ENCODE assay signal across 24 cellular contexts in genomic region chr5:126391386-126391785, GRCh38. TPM values are rescaled to one million over a fixed set of nuclear protein-coding genes. Genes with fewer than 3 reads are reported as not detected.
DNase-seq lines count a peak whose midpoint lies in the region; ATAC-seq and TF ChIP-seq lines count a peak whose summit lies in the region.
"Had no signal": no experiment of that assay in that cellular context is flagged by ENCODE, and none has a peak within 500 bp of the region (broad histone marks: within the 10 kb centered on the region; RNA-seq: fewer than 3 reads in every experiment).

No MANE protein-coding gene starts in this region.

- H3K4me1 Mint-ChIP-seq in Caco-2 (ENCODE audit: low read depth, unreplicated experiment) = no peaks in the 10 kb centered on the region
- H3K4me1 Mint-ChIP-seq: CD14-positive monocyte; CD4-positive, alpha-beta memory T cell; CD8-positive, alpha-beta memory T cell had no signal

- H3K36me3 ChIP-seq in SK-N-SH (replicated peaks in 1 of 2; ENCODE audit: control insufficient read depth in 1 of 2, insufficient read depth in 2 of 2, low read length in 1 of 2) = no peaks in the 10 kb centered on the region
- no peaks in the 10 kb centered on the region for H3K36me3 ChIP-seq in HEK293 (ENCODE audit: control insufficient read depth in 2 of 2, insufficient read depth in 1 of 2, low read length in 2 of 2)
- H3K36me3 ChIP-seq in Caco-2 (ENCODE audit: control insufficient read depth, insufficient read depth, low read length) = no peaks in the 10 kb centered on the region
- H3K36me3 ChIP-seq: BE2C, BLaER1 had no signal

- no peaks in the 10 kb centered on the region for H3K79me2 ChIP-seq in SK-N-SH (ENCODE audit: insufficient read depth)

- peaks cover 2% of the 10 kb centered on the region for H3K27me3 Mint-ChIP-seq in Caco-2 (ENCODE audit: insufficient read depth, unreplicated experiment)

- POLR2A ChIA-PET in SK-N-SH (lab: Yijun Ruan, JAX) = no interaction called here
- POLR2A ChIA-PET in HEK293 (lab: Yijun Ruan, JAX) = no interaction called here
- POLR2A ChIA-PET in Caco-2 (lab: Charles Lee) = no interaction called here

- H3K4me3 Mint-ChIP-seq in Caco-2 (ENCODE audit: unreplicated experiment) = no peak overlapping the region
- H3K4me3 Mint-ChIP-seq: CD14-positive monocyte; CD4-positive, alpha-beta memory T cell; CD4-positive, CD25-positive, alpha-beta regulatory T cell; CD8-positive, alpha-beta memory T cell had no signal

- H3K27me3 ChIP-seq in SK-N-SH (ENCODE audit: insufficient read depth) (no peaks in the 10 kb centered on the region), Caco-2 (replicated peaks; ENCODE audit: control insufficient read depth, insufficient read depth, low read length) (no peaks in the 10 kb centered on the region)
- H3K27me3 ChIP-seq: BE2C, BLaER1 had no signal

- 90% methylated on average over 1 of the region's 1 CpG for WGBS in SK-N-SH (ENCODE audit: low lambda C conversion rate)

- no peaks in the 10 kb centered on the region for H3K36me3 Mint-ChIP-seq in Caco-2 (ENCODE audit: insufficient read depth, unreplicated experiment)
- H3K36me3 Mint-ChIP-seq: CD14-positive monocyte; CD4-positive, alpha-beta memory T cell; CD4-positive, CD25-positive, alpha-beta regulatory T cell; CD8-positive, alpha-beta memory T cell had no signal

- no peaks in the 10 kb centered on the region for H3K9me2 ChIP-seq in SK-N-SH

- H4K20me1 ChIP-seq in SK-N-SH (ENCODE audit: insufficient read depth) = no peaks in the 10 kb centered on the region
- H4K20me1 ChIP-seq: BLaER1 had no signal

- ATAC-seq in SK-N-SH treated with all-trans-retinoic acid at 6 μM for 48 hours = no peak
- ATAC-seq: GM12878 had no signal

- H3K4me3 ChIP-seq in SK-N-SH (ENCODE audit: low read depth in 2 of 2, low read length in 1 of 2) (no peak overlapping the region), HEK293 (ENCODE audit: low read depth, low read length) (no peak overlapping the region), Caco-2 (ENCODE audit: low read depth, low read length) (no peak overlapping the region)
- H3K4me3 ChIP-seq: BLaER1, GM12878 had no signal

- intact Hi-C loops in Caco-2 (cut with micrococcal nuclease; ENCODE audit: unreplicated experiment) = no loop called here

- no peaks in the 10 kb centered on the region for H3K9me3 Mint-ChIP-seq in Caco-2 (ENCODE audit: unreplicated experiment)

- no peak overlapping the region for H3K4me2 ChIP-seq in SK-N-SH
- H3K4me2 ChIP-seq: BLaER1 had no signal

- peaks cover 9% of the 10 kb centered on the region for H3F3A ChIP-seq in SK-N-SH (replicated peaks; ENCODE audit: insufficient read depth)

- TF ChIP-seq EP300 in SK-N-SH (IDR thresholded peaks at IDR 0.05; ENCODE audit: borderline replicate concordance in 1 of 2, low read depth in 1 of 2, low read length in 1 of 2) = no peak

- H3K27ac Mint-ChIP-seq in Caco-2 (ENCODE audit: unreplicated experiment) = no peak overlapping the region
- H3K27ac Mint-ChIP-seq: CD14-positive monocyte; CD4-positive, alpha-beta memory T cell; CD4-positive, CD25-positive, alpha-beta regulatory T cell; CD8-positive, alpha-beta memory T cell had no signal

- no peak overlapping the region for H2AFZ ChIP-seq in SK-N-SH (ENCODE audit: low read depth)

- H3K9me3 ChIP-seq in SK-N-SH = no peaks in the 10 kb centered on the region
- no peaks in the 10 kb centered on the region for H3K9me3 ChIP-seq in HEK293 (ENCODE audit: control insufficient read depth, insufficient read depth, low read depth, low read length)
- no peaks in the 10 kb centered on the region for H3K9me3 ChIP-seq in Caco-2
- H3K9me3 ChIP-seq: BE2C, BLaER1 had no signal

- DNase-seq in SK-N-SH (no peak), medulla oblongata (ENCODE audit: extremely low spot score) (no peak), Caco-2 (no peak)
- DNase-seq: ACHN; BE2C; C1 segment of cervical spinal cord; Calu3; CD4-positive, alpha-beta memory T cell; CD4-positive, CD25-positive, alpha-beta regulatory T cell; CD8-positive, alpha-beta memory T cell; COR-L47; DMS 273 treated with DMSO at 0.1 percent for 48 hours; DMS153; DMS53; DMS79; DND-41; EL; GDM1 had no signal

- no TSS peak for BruUV-seq in Caco-2 (replicated peaks; lab: Mats Ljungman, UMichigan)

- CTCF ChIA-PET in SK-N-SH (lab: Yijun Ruan, JAX) = no interaction called here
- CTCF ChIA-PET in HEK293 (lab: Yijun Ruan, JAX) = interaction anchor here (0.7 kb wide), 1 partner anchor 315 kb away, joined by 4 read pairs; no protein-coding TSS in a partner anchor
- CTCF ChIA-PET in Caco-2 (lab: Charles Lee) = no interaction called here

- H3K27ac ChIP-seq in SK-N-SH (ENCODE audit: low read depth in 2 of 2, low read length in 1 of 2) (no peak overlapping the region), HEK293 (ENCODE audit: extremely low read depth, low read depth, low read length) (no peak overlapping the region)
- H3K27ac ChIP-seq: 22Rv1, BLaER1 had no signal

- no peak for TF ChIP-seq RAD21 in SK-N-SH (IDR thresholded peaks at IDR 0.05; ENCODE audit: low read length)

- H3K9ac ChIP-seq in SK-N-SH = no peak overlapping the region
- H3K9ac ChIP-seq: BLaER1 had no signal

- no peak for TF ChIP-seq CTCF in SK-N-SH (IDR thresholded peaks at IDR 0.05)
- no peak for TF ChIP-seq CTCF in HEK293 (tag by site-specific recombination; IDR thresholded peaks at IDR 0.05)
- TF ChIP-seq CTCF in Caco-2 (IDR thresholded peaks at IDR 0.05; ENCODE audit: insufficient read depth in 1 of 2, low read depth in 1 of 2, low read length in 1 of 2, severe bottlenecking in 1 of 2, unreplicated experiment in 1 of 2) = no peak

- peaks cover 0 to 4% of the 10 kb centered on the region in 2 experiments; a peak in 1 of 4 replicates for H3K4me1 ChIP-seq in SK-N-SH (ENCODE audit: control insufficient read depth in 1 of 2, insufficient read depth in 2 of 2, low read depth in 1 of 2, low read length in 1 of 2)
- no peaks in the 10 kb centered on the region; the same call in 1 of the 2 replicates for H3K4me1 ChIP-seq in HEK293 (ENCODE audit: control insufficient read depth, insufficient read depth, low read length)
- H3K4me1 ChIP-seq in Caco-2 = no peaks in the 10 kb centered on the region
- H3K4me1 ChIP-seq: BE2C, BLaER1 had no signal

TF ChIP-seq in SK-N-SH treated with all-trans-retinoic acid at 6 μM for 48 hours, 23 proteins besides CTCF, POLR2A, EP300 and RAD21:
- TF ChIP-seq ZNF8 (CRISPR knock-in tag; IDR thresholded peaks at IDR 0.05) (peak; percentile 96), ZNF70 (CRISPR knock-in tag; IDR thresholded peaks at IDR 0.05) (no peak), ARNTL (CRISPR knock-in tag; IDR thresholded peaks at IDR 0.05; ENCODE audit: borderline replicate concordance, low read depth) (no peak), SNAI2 (CRISPR knock-in tag; IDR thresholded peaks at IDR 0.05) (no peak), CREB5 (CRISPR knock-in tag; IDR thresholded peaks at IDR 0.05; ENCODE audit: low read depth) (no peak)
TF ChIP-seq in SK-N-SH treated with all-trans-retinoic acid at 6 μM for 48 hours: peak in this region for 1.

TF ChIP-seq in SK-N-SH, 30 proteins besides CTCF, POLR2A, EP300 and RAD21:
- TF ChIP-seq NRF1 (IDR thresholded peaks at IDR 0.05; ENCODE audit: low read depth, low read length) = no peak
- TF ChIP-seq MXI1 (IDR thresholded peaks at IDR 0.05; ENCODE audit: low read depth, low read length) = no peak

TF ChIP-seq in HEK293, 187 proteins besides CTCF, POLR2A, EP300 and RAD21:
- no peak for TF ChIP-seq ZFP37 (tag by site-specific recombination; IDR thresholded peaks at IDR 0.05)
- TF ChIP-seq ZNF146 (tag by site-specific recombination; IDR thresholded peaks at IDR 0.05) = peak; percentile 69; the same call in 1 of the 2 replicates

RNA-seq across cellular contexts. Expression of gene GRAMD2B, which starts 31.8 kb away (rescaled TPM):
- 16.0 and 20.9 TPM in 2 replicates for polyA plus RNA-seq in SK-N-SH (2012; rRNA removed)
- polyA plus RNA-seq in SK-N-SH (2012; cell fraction: cytosol; rRNA removed) = 17.1 and 21.0 TPM in 2 replicates
- 20.0 and 27.5 TPM in 2 replicates for polyA plus RNA-seq in SK-N-SH (2012; cell fraction: nucleus; rRNA removed)
- 3.0 TPM in 2 replicates for total RNA-seq in Caco-2 (2022)
